ENCODE assay signal across 11 cellular contexts in genomic region chr15:96042734-96043224, GRCh38.
DNase-seq lines count a peak whose midpoint lies in the region; ATAC-seq lines count a peak whose summit lies in the region.
"Had no signal": no experiment of that assay in that cellular context is flagged by ENCODE, and none has a peak within 500 bp of the region (broad histone marks: within the 10 kb centered on the region; RNA-seq: fewer than 3 reads in every experiment).

No MANE protein-coding gene starts in this region.

- ATAC-seq in GM19395 (IDR thresholded peaks at IDR 0.05; ENCODE audit: unreplicated experiment) (peak; percentile 86), HG02981 (IDR thresholded peaks at IDR 0.05; ENCODE audit: unreplicated experiment) (peak; percentile 83)
- ATAC-seq: A549 had no signal

- DNase-seq in AML-193 (lab: John Stamatoyannopoulos, UW) (peak; percentile 82 to 90), NOMO-1 treated with DMSO at 0.1 percent for 48 hours (lab: John Stamatoyannopoulos, UW; ENCODE audit: unreplicated experiment) (peak; percentile 89), AG08396 (ENCODE audit: low spot score) (no peak), NCI-H146 treated with DMSO at 0.1 percent for 48 hours (lab: John Stamatoyannopoulos, UW; ENCODE audit: unreplicated experiment) (no peak), HT-29 (ENCODE audit: low spot score) (no peak)
- DNase-seq in activated CD8-positive, alpha-beta memory T cell treated with anti-CD3 and anti-CD28 coated beads for 24 hours = no peak
- DNase-seq: activated CD4-positive, alpha-beta memory T cell treated with anti-CD3 and anti-CD28 coated beads for 36 hours; head of caudate nucleus had no signal

Comparison
In these comparisons a context has a peak if more than half of its experiments do, and no peak if none do; other contexts are left out.
1. DNase-seq: peak in AML-193 (2 of 2) and NOMO-1 treated with DMSO at 0.1 percent for 48 hours (single experiment); none in AG08396 (single experiment), NCI-H146 treated with DMSO at 0.1 percent for 48 hours (single experiment), activated CD8-positive, alpha-beta memory T cell treated with anti-CD3 and anti-CD28 coated beads for 24 hours (single experiment) and HT-29 (single experiment).